21 cellular contexts compared by ENCODE assay signal in genomic region chr2:36134281-36134680, GRCh38.
"Had no signal": no experiment of that assay in that cellular context is flagged by ENCODE, and none has a peak within 500 bp of the region (broad histone marks: within the 10 kb centered on the region; RNA-seq: fewer than 3 reads in every experiment).

No MANE protein-coding gene starts in this region.

- H3K9me3 Mint-ChIP-seq: mesothelial cell of epicardium, naive B cell had no signal

- H3K4me1 Mint-ChIP-seq: naive B cell had no signal

- FAIRE-seq: colon, endothelial cell of umbilical vein, frontal cortex, keratinocyte had no signal

- H3K27ac Mint-ChIP-seq: immature natural killer cell, mesothelial cell of epicardium, naive B cell had no signal

- H3K27me3 Mint-ChIP-seq: naive B cell had no signal

- H3K4me3 Mint-ChIP-seq: immature natural killer cell, mesothelial cell of epicardium, naive B cell had no signal

- DNase-seq: dermis blood vessel endothelial cell; dorsolateral prefrontal cortex; effector CD4-positive, alpha-beta T cell; effector memory CD4-positive, alpha-beta T cell; foreskin keratinocyte; heart left ventricle; hypothalamus; immature natural killer cell; left cardiac atrium; left lung; left ventricle myocardium superior; lower lobe of right lung; mesenchymal stem cell; mucosa of descending colon; naive B cell had no signal

- ATAC-seq: foreskin keratinocyte, gastroesophageal sphincter, heart left ventricle, left cardiac atrium, left lung, left ventricle myocardium superior, lower lobe of right lung, mucosa of descending colon had no signal

- H3K36me3 Mint-ChIP-seq: mesothelial cell of epicardium, naive B cell had no signal
